37 cellular contexts compared by ENCODE assay signal in the genomic region with DNA sequence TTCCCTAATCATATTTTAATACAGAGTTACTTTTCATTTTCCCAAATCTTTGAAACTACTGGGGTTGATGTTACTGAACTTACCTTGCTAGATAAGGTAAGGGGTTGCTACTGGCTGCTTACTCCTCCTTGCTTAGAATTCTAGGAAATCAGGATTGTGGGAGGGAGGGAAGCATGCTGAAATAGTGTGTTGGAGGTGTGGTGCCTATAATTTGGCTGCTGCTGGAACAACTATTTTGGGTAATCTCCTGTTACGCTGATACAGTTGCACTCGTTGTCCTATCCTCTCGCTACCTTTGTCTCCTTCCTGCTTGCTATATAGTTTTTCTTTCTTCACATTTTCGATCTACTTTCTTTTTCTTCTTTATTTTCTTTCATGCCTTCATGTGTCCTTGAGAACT.
"Had no signal": no experiment of that assay in that cellular context is flagged by ENCODE, and none has a peak within 500 bp of the region (broad histone marks: within the 10 kb centered on the region; RNA-seq: fewer than 3 reads in every experiment).

No MANE protein-coding gene starts in this region.

- H3K9me3 Mint-ChIP-seq: activated naive CD4-positive, alpha-beta T cell treated with anti-CD3 and anti-CD28 coated beads for 36 hours; activated naive CD4-positive, alpha-beta T cell treated with anti-CD3 and anti-CD28 coated beads, Interleukin-2, amount 10 ng/mL, durations not matched to agents 7 days and 5 days; activated naive CD4-positive, alpha-beta T cell treated with anti-CD3 and anti-CD28 coated beads, Interleukin-2, amount 50 U/mL, for 24 hours; activated naive CD8-positive, alpha-beta T cell treated with anti-CD3 and anti-CD28 coated beads, Interleukin-2, amount 10 ng/mL, durations not matched to agents 7 days and 5 days; activated T-helper 2 cell treated with anti-CD3 and anti-CD28 coated beads, Interferon-gamma antibody, Interleukin-2, Interleukin-4, amounts not matched to agents 10 μg/mL and 5 μg/mL and 100 μg/mL, durations not matched to agents 14 hours and 24 hours and 36 hours had no signal

- H3K36me3 ChIP-seq: adrenal gland, ascending aorta, brain microvascular endothelial cell, breast epithelium, cardiac muscle cell had no signal

- H3K4me3 Mint-ChIP-seq: activated naive CD4-positive, alpha-beta T cell treated with anti-CD3 and anti-CD28 coated beads for 36 hours; activated naive CD4-positive, alpha-beta T cell treated with anti-CD3 and anti-CD28 coated beads, Interleukin-2, amount 10 ng/mL, durations not matched to agents 7 days and 5 days; activated naive CD4-positive, alpha-beta T cell treated with anti-CD3 and anti-CD28 coated beads, Interleukin-2, amount 50 U/mL, for 24 hours; activated naive CD8-positive, alpha-beta T cell; activated naive CD8-positive, alpha-beta T cell treated with anti-CD3 and anti-CD28 coated beads for 36 hours; activated naive CD8-positive, alpha-beta T cell treated with anti-CD3 and anti-CD28 coated beads, Interleukin-2, amount 10 ng/mL, durations not matched to agents 7 days and 5 days; activated naive CD8-positive, alpha-beta T cell treated with anti-CD3 and anti-CD28 coated beads, Interleukin-2, amount 50 U/mL, for 24 hours; activated T-cell treated with anti-CD3 and anti-CD28 coated beads, Interleukin-2, amount 50 U/mL, for 24 hours; activated T-cell treated with anti-CD3 and anti-CD28 coated beads, Interleukin-2, amount 50 U/mL, for 4 hours; activated T-cell treated with anti-CD3 and anti-CD28 coated beads, Interleukin-2, amount 50 U/mL, for 72 hours; activated T-helper 1 cell treated with anti-CD3 and anti-CD28 coated beads, Interleukin-12 subunit alpha, Interleukin-12 subunit beta, Interleukin-2, Interleukin-4 antibody, amounts not matched to agents 30 ng/mL and 10 ng/mL and 1 ng/mL, durations not matched to agents 14 hours and 24 hours and 36 hours; activated T-helper 17 cell treated with anti-CD3 and anti-CD28 coated beads, Interleukin-2, amount 50 U/mL, for 72 hours; brain; central memory CD8-positive, alpha-beta T cell had no signal

- H3K4me3 ChIP-seq: adrenal gland, ascending aorta, body of pancreas, breast epithelium, cardiac muscle cell had no signal

- H3K9me3 ChIP-seq: adrenal gland, ascending aorta, body of pancreas, breast epithelium had no signal

- H3K4me1 ChIP-seq: adrenal gland, ascending aorta, body of pancreas, breast epithelium had no signal

- H3K27me3 Mint-ChIP-seq: activated naive CD4-positive, alpha-beta T cell treated with anti-CD3 and anti-CD28 coated beads, Interleukin-2, amount 10 ng/mL, durations not matched to agents 7 days and 5 days; activated naive CD4-positive, alpha-beta T cell treated with anti-CD3 and anti-CD28 coated beads, Interleukin-2, amount 50 U/mL, for 24 hours; activated naive CD8-positive, alpha-beta T cell treated with anti-CD3 and anti-CD28 coated beads for 36 hours; activated naive CD8-positive, alpha-beta T cell treated with anti-CD3 and anti-CD28 coated beads, Interleukin-2, amount 10 ng/mL, durations not matched to agents 7 days and 5 days; activated naive CD8-positive, alpha-beta T cell treated with anti-CD3 and anti-CD28 coated beads, Interleukin-2, amount 50 U/mL, for 24 hours; activated T-cell treated with anti-CD3 and anti-CD28 coated beads, Interleukin-2, amount 50 U/mL, for 24 hours; activated T-helper 17 cell treated with anti-CD3 and anti-CD28 coated beads, Interleukin-2, amount 50 U/mL, for 72 hours; central memory CD8-positive, alpha-beta T cell had no signal

- H3K27me3 ChIP-seq: adrenal gland, ascending aorta, body of pancreas, brain microvascular endothelial cell, breast epithelium, cardiac muscle cell had no signal

- DNase-seq: activated effector memory CD4-positive, alpha-beta T cell treated with anti-CD3 and anti-CD28 coated beads, Interleukin-2, amount 50 U/mL, for 16 hours; activated effector memory CD4-positive, alpha-beta T cell treated with Interleukin-2 at 50 U/mL for 16 hours; activated gamma-delta T cell; activated gamma-delta T cell treated with Interleukin-2 at 50 U/mL for 16 hours; activated naive CD4-positive, alpha-beta T cell; activated naive CD4-positive, alpha-beta T cell treated with anti-CD3 and anti-CD28 coated beads for 36 hours; activated naive CD4-positive, alpha-beta T cell treated with anti-CD3 and anti-CD28 coated beads, Interleukin-2, amount 10 ng/mL, durations not matched to agents 7 days and 5 days; activated naive CD4-positive, alpha-beta T cell treated with anti-CD3 and anti-CD28 coated beads, Interleukin-2, amount 50 U/mL, for 16 hours; activated naive CD4-positive, alpha-beta T cell treated with Interleukin-2 at 50 U/mL for 16 hours; activated naive CD8-positive, alpha-beta T cell treated with anti-CD3 and anti-CD28 coated beads for 36 hours; activated naive CD8-positive, alpha-beta T cell treated with anti-CD3 and anti-CD28 coated beads, Interleukin-2, amount 10 ng/mL, durations not matched to agents 7 days and 5 days; activated naive CD8-positive, alpha-beta T cell treated with anti-CD3 and anti-CD28 coated beads, Interleukin-2, amount 50 U/mL, for 24 hours; activated T-cell treated with anti-CD3 and anti-CD28 coated beads, Interleukin-2, amount 50 U/mL, for 1 hour; activated T-cell treated with anti-CD3 and anti-CD28 coated beads, Interleukin-2, amount 50 U/mL, for 24 hours; activated T-cell treated with anti-CD3 and anti-CD28 coated beads, Interleukin-2, amount 50 U/mL, for 4 hours; activated T-cell treated with anti-CD3 and anti-CD28 coated beads, Interleukin-2, amount 50 U/mL, for 48 hours; activated T-cell treated with anti-CD3 and anti-CD28 coated beads, Interleukin-2, amount 50 U/mL, for 72 hours; adrenal gland; amniotic stem cell; amygdala; anterior cingulate cortex; aorta; body of pancreas; brain microvascular endothelial cell; central memory CD4-positive, alpha-beta T cell; cerebellar nuclear complex had no signal

- ATAC-seq: activated naive CD4-positive, alpha-beta T cell treated with anti-CD3 and anti-CD28 coated beads, Interleukin-2, amount 50 U/mL, for 72 hours; activated naive CD8-positive, alpha-beta T cell treated with anti-CD3 and anti-CD28 coated beads, Interleukin-2, amount 50 U/mL, for 24 hours; activated T-cell treated with anti-CD3 and anti-CD28 coated beads, Interleukin-2, amount 50 U/mL, for 4 hours; activated T-cell treated with anti-CD3 and anti-CD28 coated beads, Interleukin-2, amount 50 U/mL, for 72 hours; activated T-helper 17 cell treated with anti-CD3 and anti-CD28 coated beads, Interleukin-2, amount 50 U/mL, for 72 hours; body of pancreas had no signal

- H3K4me1 Mint-ChIP-seq: activated naive CD4-positive, alpha-beta T cell treated with anti-CD3 and anti-CD28 coated beads, Interleukin-2, amount 10 ng/mL, durations not matched to agents 7 days and 5 days; activated naive CD4-positive, alpha-beta T cell treated with anti-CD3 and anti-CD28 coated beads, Interleukin-2, amount 50 U/mL, for 24 hours; activated naive CD8-positive, alpha-beta T cell treated with anti-CD3 and anti-CD28 coated beads for 36 hours; activated naive CD8-positive, alpha-beta T cell treated with anti-CD3 and anti-CD28 coated beads, Interleukin-2, amount 10 ng/mL, durations not matched to agents 7 days and 5 days; activated naive CD8-positive, alpha-beta T cell treated with anti-CD3 and anti-CD28 coated beads, Interleukin-2, amount 50 U/mL, for 24 hours; activated T-helper 17 cell treated with anti-CD3 and anti-CD28 coated beads, Interleukin-2, amount 50 U/mL, for 72 hours; brain; central memory CD8-positive, alpha-beta T cell had no signal

- H3K27ac Mint-ChIP-seq: activated naive CD4-positive, alpha-beta T cell treated with anti-CD3 and anti-CD28 coated beads for 36 hours; activated naive CD4-positive, alpha-beta T cell treated with anti-CD3 and anti-CD28 coated beads, Interleukin-2, amount 10 ng/mL, durations not matched to agents 7 days and 5 days; activated naive CD4-positive, alpha-beta T cell treated with anti-CD3 and anti-CD28 coated beads, Interleukin-2, amount 50 U/mL, for 24 hours; activated naive CD4-positive, alpha-beta T cell treated with anti-CD3 and anti-CD28 coated beads, Interleukin-2, amount 50 U/mL, for 72 hours; activated naive CD8-positive, alpha-beta T cell; activated naive CD8-positive, alpha-beta T cell treated with anti-CD3 and anti-CD28 coated beads for 36 hours; activated naive CD8-positive, alpha-beta T cell treated with anti-CD3 and anti-CD28 coated beads, Interleukin-2, amount 10 ng/mL, durations not matched to agents 7 days and 5 days; activated naive CD8-positive, alpha-beta T cell treated with anti-CD3 and anti-CD28 coated beads, Interleukin-2, amount 50 U/mL, for 24 hours; activated T-cell treated with anti-CD3 and anti-CD28 coated beads, Interleukin-2, amount 50 U/mL, for 24 hours; activated T-cell treated with anti-CD3 and anti-CD28 coated beads, Interleukin-2, amount 50 U/mL, for 72 hours; activated T-helper 1 cell treated with anti-CD3 and anti-CD28 coated beads, Interleukin-12 subunit alpha, Interleukin-12 subunit beta, Interleukin-2, Interleukin-4 antibody, amounts not matched to agents 30 ng/mL and 10 ng/mL and 1 ng/mL, durations not matched to agents 14 hours and 24 hours and 36 hours; activated T-helper 17 cell treated with anti-CD3 and anti-CD28 coated beads, Interleukin-2, amount 50 U/mL, for 72 hours; activated T-helper 2 cell treated with anti-CD3 and anti-CD28 coated beads, Interferon-gamma antibody, Interleukin-2, Interleukin-4, amounts not matched to agents 10 μg/mL and 5 μg/mL and 100 μg/mL, durations not matched to agents 14 hours and 24 hours and 36 hours; brain had no signal

- H3K27ac ChIP-seq: adrenal gland, ascending aorta, body of pancreas, brain microvascular endothelial cell, breast epithelium, cardiac muscle cell had no signal

- H3K36me3 Mint-ChIP-seq: activated naive CD4-positive, alpha-beta T cell treated with anti-CD3 and anti-CD28 coated beads, Interleukin-2, amount 10 ng/mL, durations not matched to agents 7 days and 5 days; activated naive CD4-positive, alpha-beta T cell treated with anti-CD3 and anti-CD28 coated beads, Interleukin-2, amount 50 U/mL, for 24 hours; activated naive CD4-positive, alpha-beta T cell treated with anti-CD3 and anti-CD28 coated beads, Interleukin-2, amount 50 U/mL, for 72 hours; activated naive CD8-positive, alpha-beta T cell; activated naive CD8-positive, alpha-beta T cell treated with anti-CD3 and anti-CD28 coated beads for 36 hours; activated naive CD8-positive, alpha-beta T cell treated with anti-CD3 and anti-CD28 coated beads, Interleukin-2, amount 10 ng/mL, durations not matched to agents 7 days and 5 days; brain had no signal
